Comparison of ENCODE assay signal across 8 cellular contexts in the genomic region with DNA sequence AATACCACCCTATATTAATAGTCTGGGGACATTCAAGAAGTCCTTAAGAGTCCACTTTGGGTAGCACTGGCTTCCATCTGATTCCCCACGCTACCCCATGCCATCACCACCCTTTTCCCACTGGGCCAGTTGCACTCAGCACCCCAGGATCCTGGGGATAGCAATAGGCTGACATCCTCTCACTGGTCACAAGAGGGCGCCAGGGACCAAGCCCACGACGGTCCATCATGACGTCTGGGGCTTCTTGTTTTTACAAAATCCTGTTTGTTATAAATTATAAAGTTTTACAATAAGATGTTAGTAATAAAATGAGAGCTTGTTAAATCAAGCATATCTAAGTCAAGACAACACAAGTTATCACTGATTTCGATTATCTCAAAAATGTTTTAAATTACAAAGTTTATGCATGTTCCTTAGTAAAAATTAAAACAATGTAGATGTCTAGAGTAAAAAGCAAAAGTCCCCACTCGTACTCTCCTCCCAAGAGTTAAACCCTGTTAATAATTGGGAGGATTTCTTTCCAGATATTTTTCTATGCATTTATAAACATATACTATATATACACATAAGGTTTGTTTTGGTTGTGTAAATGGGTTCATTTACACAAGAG. TPM values are rescaled to one million over a fixed set of nuclear protein-coding genes. Genes with fewer than 3 reads are reported as not detected.
DNase-seq lines count a peak whose midpoint lies in the region; ATAC-seq and TF ChIP-seq lines count a peak whose summit lies in the region.

No MANE protein-coding gene starts in this region.

- H3K27ac ChIP-seq in CD8-positive, alpha-beta memory T cell (ENCODE audit: low read depth, low read length), result no peak overlapping the region
- no peak overlapping the region for H3K27ac ChIP-seq in foreskin keratinocyte

- H3K4me3 ChIP-seq in CD8-positive, alpha-beta memory T cell (ENCODE audit: low read length), result no peak overlapping the region

- no peaks in the 10 kb centered on the region for H3K36me3 Mint-ChIP-seq in CD8-positive, alpha-beta memory T cell
- H3K36me3 Mint-ChIP-seq in activated T-helper 1 cell treated with anti-CD3 and anti-CD28 coated beads, Interleukin-12 subunit alpha, Interleukin-12 subunit beta, Interleukin-2, Interleukin-4 antibody, amounts not matched to agents 30 ng/mL and 10 ng/mL and 1 ng/mL, durations not matched to agents 14 hours and 24 hours and 36 hours (ENCODE audit: low read depth), result no peaks in the 10 kb centered on the region
- no peaks in the 10 kb centered on the region for H3K36me3 Mint-ChIP-seq in progenitor cell of endocrine pancreas (ENCODE audit: insufficient read depth)

- POLR2A ChIA-PET in CD8-positive, alpha-beta memory T cell (lab: Charles Lee), result no interaction called here

- H3K9me3 Mint-ChIP-seq in CD8-positive, alpha-beta memory T cell, result no peaks in the 10 kb centered on the region
- no peaks in the 10 kb centered on the region for H3K9me3 Mint-ChIP-seq in activated T-helper 1 cell treated with anti-CD3 and anti-CD28 coated beads, Interleukin-12 subunit alpha, Interleukin-12 subunit beta, Interleukin-2, Interleukin-4 antibody, amounts not matched to agents 30 ng/mL and 10 ng/mL and 1 ng/mL, durations not matched to agents 14 hours and 24 hours and 36 hours
- no peaks in the 10 kb centered on the region for H3K9me3 Mint-ChIP-seq in progenitor cell of endocrine pancreas (ENCODE audit: low read depth)

- no peak overlapping the region for H3K27ac Mint-ChIP-seq in CD8-positive, alpha-beta memory T cell
- H3K27ac Mint-ChIP-seq in activated T-helper 1 cell treated with anti-CD3 and anti-CD28 coated beads, Interleukin-12 subunit alpha, Interleukin-12 subunit beta, Interleukin-2, Interleukin-4 antibody, amounts not matched to agents 30 ng/mL and 10 ng/mL and 1 ng/mL, durations not matched to agents 14 hours and 24 hours and 36 hours, result no peak overlapping the region
- H3K27ac Mint-ChIP-seq in progenitor cell of endocrine pancreas, result no peak overlapping the region

- H3K36me3 ChIP-seq in CD8-positive, alpha-beta memory T cell (ENCODE audit: insufficient read depth, low read length), result no peaks in the 10 kb centered on the region

- intact Hi-C loops in activated T-helper 1 cell treated with anti-CD3 and anti-CD28 coated beads, Interleukin-12 subunit alpha, Interleukin-12 subunit beta, Interleukin-2, Interleukin-4 antibody, amounts not matched to agents 30 ng/mL and 10 ng/mL and 1 ng/mL, durations not matched to agents 14 hours and 24 hours and 36 hours (cut with micrococcal nuclease), result loop anchor here (1.0 kb wide), 1 partner anchor 176 kb away; no protein-coding TSS in a partner anchor

- H3K27me3 Mint-ChIP-seq in CD8-positive, alpha-beta memory T cell, result peaks cover 5 to 21% of the 10 kb centered on the region in 2 donors
- peaks cover 24% of the 10 kb centered on the region for H3K27me3 Mint-ChIP-seq in activated T-helper 1 cell treated with anti-CD3 and anti-CD28 coated beads, Interleukin-12 subunit alpha, Interleukin-12 subunit beta, Interleukin-2, Interleukin-4 antibody, amounts not matched to agents 30 ng/mL and 10 ng/mL and 1 ng/mL, durations not matched to agents 14 hours and 24 hours and 36 hours (ENCODE audit: insufficient read depth)
- H3K27me3 Mint-ChIP-seq in progenitor cell of endocrine pancreas, result no peaks in the 10 kb centered on the region

- H3K4me3 Mint-ChIP-seq in CD8-positive, alpha-beta memory T cell, result no peak overlapping the region
- H3K4me3 Mint-ChIP-seq in activated T-helper 1 cell treated with anti-CD3 and anti-CD28 coated beads, Interleukin-12 subunit alpha, Interleukin-12 subunit beta, Interleukin-2, Interleukin-4 antibody, amounts not matched to agents 30 ng/mL and 10 ng/mL and 1 ng/mL, durations not matched to agents 14 hours and 24 hours and 36 hours, result no peak overlapping the region
- no peak overlapping the region for H3K4me3 Mint-ChIP-seq in progenitor cell of endocrine pancreas (ENCODE audit: low read depth)

- H3K27me3 ChIP-seq in CD8-positive, alpha-beta memory T cell (ENCODE audit: insufficient read depth, low read length, poor library complexity, severe bottlenecking), result peaks cover 3% of the 10 kb centered on the region
- no peaks in the 10 kb centered on the region for H3K27me3 ChIP-seq in foreskin keratinocyte

- H3K4me1 ChIP-seq in CD8-positive, alpha-beta memory T cell (ENCODE audit: insufficient read depth, low read length), result no peaks in the 10 kb centered on the region
- H3K4me1 ChIP-seq in foreskin keratinocyte, result no peaks in the 10 kb centered on the region

- peak; percentile 86 for TF ChIP-seq CTCF in foreskin keratinocyte (conservative IDR thresholded peaks at IDR 0.05)
- TF ChIP-seq CTCF in progenitor cell of endocrine pancreas (IDR thresholded peaks at IDR 0.05; ENCODE audit: unreplicated experiment), result peak; percentile 89

- H3K4me1 Mint-ChIP-seq in CD8-positive, alpha-beta memory T cell, result no peaks in the 10 kb centered on the region
- H3K4me1 Mint-ChIP-seq in activated T-helper 1 cell treated with anti-CD3 and anti-CD28 coated beads, Interleukin-12 subunit alpha, Interleukin-12 subunit beta, Interleukin-2, Interleukin-4 antibody, amounts not matched to agents 30 ng/mL and 10 ng/mL and 1 ng/mL, durations not matched to agents 14 hours and 24 hours and 36 hours (ENCODE audit: low read depth), result peaks cover 4% of the 10 kb centered on the region
- no peaks in the 10 kb centered on the region for H3K4me1 Mint-ChIP-seq in progenitor cell of endocrine pancreas (ENCODE audit: low read depth)

- no peaks in the 10 kb centered on the region for H3K9me3 ChIP-seq in CD8-positive, alpha-beta memory T cell (ENCODE audit: low read length)

- ATAC-seq in GM19463 (IDR thresholded peaks at IDR 0.05; ENCODE audit: unreplicated experiment), result peak; percentile 74
- peak; percentile 97 for ATAC-seq in foreskin keratinocyte

- DNase-seq in CD8-positive, alpha-beta memory T cell, result peak; percentile 28 to 60 (median 32)
- peak; percentile 71 for DNase-seq in HuH-7.5 (ENCODE audit: low spot score)
- DNase-seq in RKO (ENCODE audit: low spot score), result peak; percentile 81
- DNase-seq in activated T-helper 1 cell treated with anti-CD3 and anti-CD28 coated beads, Interleukin-12 subunit alpha, Interleukin-12 subunit beta, Interleukin-2, Interleukin-4 antibody, amounts not matched to agents 30 ng/mL and 10 ng/mL and 1 ng/mL, durations not matched to agents 14 hours and 24 hours and 36 hours (ENCODE audit: low spot score), result peak; percentile 29
- DNase-seq in foreskin keratinocyte, result peak in 1 of 2 donors; percentile 26
- peak; percentile 23 for DNase-seq in progenitor cell of endocrine pancreas (ENCODE audit: low spot score, unreplicated experiment)
- DNase-seq in GOT3 (lab: John Stamatoyannopoulos, UW), result no peak

- CTCF ChIA-PET in CD8-positive, alpha-beta memory T cell (lab: Charles Lee), result interaction anchor here (1.0 to 7.7 kb wide), 9 partner anchors 8 to 435 kb away, joined by 3 to 74 read pairs (median 4); no protein-coding TSS in a partner anchor

RNA-seq across cellular contexts. Expression of a gene that starts 15.4 kb away (rescaled TPM):
- 1 to 10 TPM; 7.2 to 9.4 TPM for total RNA-seq in CD8-positive, alpha-beta memory T cell
- not detected for polyA plus RNA-seq in CD8-positive, alpha-beta memory T cell
- total RNA-seq in activated T-helper 1 cell treated with anti-CD3 and anti-CD28 coated beads, Interleukin-12 subunit alpha, Interleukin-12 subunit beta, Interleukin-2, Interleukin-4 antibody, amounts not matched to agents 30 ng/mL and 10 ng/mL and 1 ng/mL, durations not matched to agents 14 hours and 24 hours and 36 hours, result 0.83 and 1.2 TPM in 2 replicates
- 15.1 and 19.0 TPM in 2 replicates for total RNA-seq in foreskin keratinocyte
- polyA plus RNA-seq in foreskin keratinocyte, result 10.2 and 10.9 TPM in 2 replicates
- total RNA-seq in progenitor cell of endocrine pancreas, result 0.98 and 1.4 TPM in 2 replicates

RNA-seq across cellular contexts. Expression of a gene that starts 37.2 kb away (rescaled TPM):
- 10 to 100 TPM; 86.3 to 87.8 TPM for total RNA-seq in CD8-positive, alpha-beta memory T cell
- polyA plus RNA-seq in CD8-positive, alpha-beta memory T cell, result 63.0 TPM
- total RNA-seq in activated T-helper 1 cell treated with anti-CD3 and anti-CD28 coated beads, Interleukin-12 subunit alpha, Interleukin-12 subunit beta, Interleukin-2, Interleukin-4 antibody, amounts not matched to agents 30 ng/mL and 10 ng/mL and 1 ng/mL, durations not matched to agents 14 hours and 24 hours and 36 hours, result 92.3 and 92.8 TPM in 2 replicates
- total RNA-seq in foreskin keratinocyte (68.2 and 70.6 TPM in 2 replicates), progenitor cell of endocrine pancreas (47.2 and 50.4 TPM in 2 replicates)
- 91.0 and 96.9 TPM in 2 replicates for polyA plus RNA-seq in foreskin keratinocyte
